ENCODE assay signal across 8 cellular contexts in genomic region chr6:24974182-24975171, GRCh38. TPM values are rescaled to one million over a fixed set of nuclear protein-coding genes. Genes with fewer than 3 reads are reported as not detected.
DNase-seq lines count a peak whose midpoint lies in the region; ATAC-seq and TF ChIP-seq lines count a peak whose summit lies in the region.

No MANE protein-coding gene starts in this region.

- no peak overlapping the region for H3K27ac ChIP-seq in tibial nerve

- no peak for TF ChIP-seq EP300 in tibial nerve (IDR thresholded peaks at IDR 0.05)

- no peaks in the 10 kb centered on the region for H3K27me3 Mint-ChIP-seq in activated T-helper 1 cell treated with anti-CD3 and anti-CD28 coated beads, Interleukin-12 subunit alpha, Interleukin-12 subunit beta, Interleukin-2, Interleukin-4 antibody, amounts not matched to agents 30 ng/mL and 10 ng/mL and 1 ng/mL, durations not matched to agents 14 hours and 24 hours and 36 hours (ENCODE audit: insufficient read depth)

- whole genome bisulfite sequencing in tibial nerve, 2 donors = 85% methylated on average over 7 of the region's 7 CpGs

- intact Hi-C loops in activated T-helper 1 cell treated with anti-CD3 and anti-CD28 coated beads, Interleukin-12 subunit alpha, Interleukin-12 subunit beta, Interleukin-2, Interleukin-4 antibody, amounts not matched to agents 30 ng/mL and 10 ng/mL and 1 ng/mL, durations not matched to agents 14 hours and 24 hours and 36 hours (cut with micrococcal nuclease) = loop anchor here (1.0 to 2.0 kb wide), 10 partner anchors 18 to 164 kb away; no protein-coding TSS in a partner anchor

- H3K9me3 ChIP-seq in tibial nerve = no peaks in the 10 kb centered on the region

- H3K27ac Mint-ChIP-seq in activated T-helper 1 cell treated with anti-CD3 and anti-CD28 coated beads, Interleukin-12 subunit alpha, Interleukin-12 subunit beta, Interleukin-2, Interleukin-4 antibody, amounts not matched to agents 30 ng/mL and 10 ng/mL and 1 ng/mL, durations not matched to agents 14 hours and 24 hours and 36 hours = peak overlapping the region; percentile 86

- DNase-seq in CD1c-positive myeloid dendritic cell (ENCODE audit: extremely low spot score) = peak; percentile 28
- no peak for DNase-seq in activated T-helper 1 cell treated with anti-CD3 and anti-CD28 coated beads, Interleukin-12 subunit alpha, Interleukin-12 subunit beta, Interleukin-2, Interleukin-4 antibody, amounts not matched to agents 30 ng/mL and 10 ng/mL and 1 ng/mL, durations not matched to agents 14 hours and 24 hours and 36 hours (ENCODE audit: low spot score)
- no peak for DNase-seq in hypothalamus (lab: John Stamatoyannopoulos, UW)
- no peak for DNase-seq in foreskin fibroblast
- DNase-seq in tibial nerve (ENCODE audit: low spot score in 2 of 2) = no peak

- H3K4me1 ChIP-seq in tibial nerve = peaks cover 0 to 10% (median 0%) of the 10 kb centered on the region in 4 donors

- TF ChIP-seq POLR2A in tibial nerve (IDR thresholded peaks at IDR 0.05) = no peak

- H3K4me3 ChIP-seq in foreskin fibroblast (ENCODE audit: low read depth in 1 of 2, low read length in 2 of 2) = no peak overlapping the region
- H3K4me3 ChIP-seq in tibial nerve = no peak overlapping the region

- no peaks in the 10 kb centered on the region for H3K36me3 ChIP-seq in tibial nerve

- peaks cover 6% of the 10 kb centered on the region for H3K9me3 Mint-ChIP-seq in activated T-helper 1 cell treated with anti-CD3 and anti-CD28 coated beads, Interleukin-12 subunit alpha, Interleukin-12 subunit beta, Interleukin-2, Interleukin-4 antibody, amounts not matched to agents 30 ng/mL and 10 ng/mL and 1 ng/mL, durations not matched to agents 14 hours and 24 hours and 36 hours

- ATAC-seq in GM21381 (IDR thresholded peaks at IDR 0.05; ENCODE audit: unreplicated experiment) (peak; percentile 69), HG03565 (IDR thresholded peaks at IDR 0.05; ENCODE audit: unreplicated experiment) (peak; percentile 76), HG03045 (IDR thresholded peaks at IDR 0.05; ENCODE audit: unreplicated experiment) (no peak)

- peaks cover 52% of the 10 kb centered on the region for H3K4me1 Mint-ChIP-seq in activated T-helper 1 cell treated with anti-CD3 and anti-CD28 coated beads, Interleukin-12 subunit alpha, Interleukin-12 subunit beta, Interleukin-2, Interleukin-4 antibody, amounts not matched to agents 30 ng/mL and 10 ng/mL and 1 ng/mL, durations not matched to agents 14 hours and 24 hours and 36 hours (ENCODE audit: low read depth)

- peaks cover 13% of the 10 kb centered on the region for H3K36me3 Mint-ChIP-seq in activated T-helper 1 cell treated with anti-CD3 and anti-CD28 coated beads, Interleukin-12 subunit alpha, Interleukin-12 subunit beta, Interleukin-2, Interleukin-4 antibody, amounts not matched to agents 30 ng/mL and 10 ng/mL and 1 ng/mL, durations not matched to agents 14 hours and 24 hours and 36 hours (ENCODE audit: low read depth)

- peak overlapping the region; percentile 34 for H3K4me3 Mint-ChIP-seq in activated T-helper 1 cell treated with anti-CD3 and anti-CD28 coated beads, Interleukin-12 subunit alpha, Interleukin-12 subunit beta, Interleukin-2, Interleukin-4 antibody, amounts not matched to agents 30 ng/mL and 10 ng/mL and 1 ng/mL, durations not matched to agents 14 hours and 24 hours and 36 hours

- TF ChIP-seq CTCF in foreskin fibroblast (IDR thresholded peaks at IDR 0.05; ENCODE audit: low read depth, low read length) = no peak
- TF ChIP-seq CTCF in tibial nerve (IDR thresholded peaks at IDR 0.05) = no peak

- H3K27me3 ChIP-seq in tibial nerve = no peaks in the 10 kb centered on the region

RNA-seq across cellular contexts. Expression of gene RIPOR2, which starts 38.7 kb away (rescaled TPM):
- total RNA-seq in activated T-helper 1 cell treated with anti-CD3 and anti-CD28 coated beads, Interleukin-12 subunit alpha, Interleukin-12 subunit beta, Interleukin-2, Interleukin-4 antibody, amounts not matched to agents 30 ng/mL and 10 ng/mL and 1 ng/mL, durations not matched to agents 14 hours and 24 hours and 36 hours = 30.8 and 31.1 TPM in 2 replicates
- total RNA-seq in tibial nerve = 10 to 100 TPM in 3 of 4 donors, 1 to 10 TPM in 1; 8.8 to 27.0 (median 19.0) TPM
